Comparison of ENCODE assay signal across 8 cellular contexts in the genomic region with DNA sequence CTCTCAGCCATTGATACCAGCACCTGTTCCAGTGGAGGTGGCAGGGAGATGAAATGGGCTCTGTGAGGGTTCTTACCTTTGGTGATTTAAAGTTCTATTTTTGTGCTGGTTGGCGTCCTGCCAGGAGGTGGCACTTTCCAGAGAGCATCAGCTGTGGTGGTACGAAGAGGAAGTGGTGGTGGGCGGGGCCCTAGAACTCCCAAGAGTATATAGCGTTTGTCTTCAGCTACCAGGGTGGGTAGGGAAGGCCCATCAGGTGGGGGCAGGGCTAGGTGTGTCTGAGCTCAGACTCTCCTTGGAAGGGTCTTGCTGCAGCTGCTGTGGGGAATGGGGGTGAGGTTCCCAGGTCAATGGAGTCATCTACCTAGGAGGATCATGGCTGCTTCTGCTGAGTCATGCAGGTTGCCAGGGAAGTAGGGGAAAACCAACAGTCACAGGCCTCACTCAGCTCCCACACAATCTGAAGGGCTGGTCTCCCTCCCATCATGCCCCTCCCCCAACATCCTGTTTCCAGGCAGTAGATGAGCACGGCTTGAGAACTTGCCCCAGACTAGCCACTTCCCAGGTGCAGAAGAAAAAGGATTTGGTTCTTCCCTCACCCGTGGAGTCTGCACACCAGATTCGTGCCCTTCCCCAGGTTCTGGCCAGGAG.
A peak's percentile ranks its signal among the peaks of the same experiment; 100 is the strongest.
DNase-seq lines count a peak whose midpoint lies in the region; ATAC-seq lines count a peak whose summit lies in the region.

No MANE protein-coding gene starts in this region.

- ATAC-seq in HG03175 (IDR thresholded peaks at IDR 0.05; ENCODE audit: unreplicated experiment) (peak; percentile 65), HG02840 (IDR thresholded peaks at IDR 0.05; ENCODE audit: low FRiP score, unreplicated experiment) (no peak), HG03108 (IDR thresholded peaks at IDR 0.05; ENCODE audit: unreplicated experiment) (no peak)

- DNase-seq in COLO668 (lab: John Stamatoyannopoulos, UW; ENCODE audit: unreplicated experiment) (peak; percentile 40), kidney tubule cell (ENCODE audit: low spot score) (peak; percentile 75), NCI-H2227 treated with DMSO at 0.1 percent for 48 hours (lab: John Stamatoyannopoulos, UW) (no peak), epidermal melanocyte (ENCODE audit: insufficient read length, low spot score) (no peak)
- DNase-seq in activated CD4-positive, alpha-beta T cell treated with anti-CD3 and anti-CD28 coated beads, Interleukin-2, amount 50 U/mL, for 1 hour, result peak; percentile 14

Comparison
In these comparisons a context has a peak if more than half of its experiments do, and no peak if none do; other contexts are left out.
1. DNase-seq: peak in COLO668 (single experiment), activated CD4-positive, alpha-beta T cell treated with anti-CD3 and anti-CD28 coated beads, Interleukin-2, amount 50 U/mL, for 1 hour (single experiment) and kidney tubule cell (single experiment); none in NCI-H2227 treated with DMSO at 0.1 percent for 48 hours (single experiment) and epidermal melanocyte (single experiment).